ENCODE assay signal across 1 cellular context in genomic region chr1:172532700-172533510, GRCh38.
TF ChIP-seq lines count a peak whose summit lies in the region.

Gene SUCO (plus strand): TSS chr1:172533150. CDS start chr1:172533436, 286 bp downstream.

TF ChIP-seq in K562, 482 proteins besides CTCF, POLR2A, EP300 and RAD21 (continued from another document and continues in another):
- TF ChIP-seq CTCFL (IDR thresholded peaks at IDR 0.05; ENCODE audit: borderline replicate concordance, insufficient read depth, low read depth, low read length, poor library complexity, severe bottlenecking) (peak; percentile 53), HCFC1 (IDR thresholded peaks at IDR 0.05; ENCODE audit: low read depth, low read length) (peak; percentile 94), CEBPZ (IDR thresholded peaks at IDR 0.05; ENCODE audit: borderline replicate concordance, low read depth, low read length) (no peak), POU5F1 (IDR thresholded peaks at IDR 0.05; ENCODE audit: borderline replicate concordance, low read depth, low read length, partially characterized antibody) (peak; percentile 63), LARP7 (IDR thresholded peaks at IDR 0.05) (no peak), NCOA4 (IDR thresholded peaks at IDR 0.05; ENCODE audit: partially characterized antibody) (no peak), POLR2AphosphoS5 (IDR thresholded peaks at IDR 0.05; ENCODE audit: control insufficient read depth, insufficient read depth, low read depth, low read length) (peak; percentile 74; the same call in 1 of the 2 replicates), ZNF3 (CRISPR knock-in tag; IDR thresholded peaks at IDR 0.05) (no peak), RBM15 (IDR thresholded peaks at IDR 0.05; ENCODE audit: insufficient read depth, low read length) (no peak), ZNF143 (CRISPR knock-in tag; IDR thresholded peaks at IDR 0.05) (peak; percentile 96), ELF1 (tag; IDR thresholded peaks at IDR 0.05) (no peak; the same call in none of the 2 replicates), ZBTB7A (IDR thresholded peaks at IDR 0.05; ENCODE audit: borderline replicate concordance, control insufficient read depth, low read depth, low read length) (0 out of 2 replicates have a peak, but pooled peaks have one; percentile 17), SOX6 (IDR thresholded peaks at IDR 0.05) (0 out of 2 replicates have a peak, but pooled peaks have one; percentile 25), ZBTB8A (IDR thresholded peaks at IDR 0.05; ENCODE audit: partially characterized antibody) (no peak), TAF15 (IDR thresholded peaks at IDR 0.05; ENCODE audit: low read depth, low read length) (no peak), HDAC2 (IDR thresholded peaks at IDR 0.05) (peak; percentile 52; the same call in 1 of the 2 replicates), PTBP1 (IDR thresholded peaks at IDR 0.05; ENCODE audit: low read depth, low read length) (no peak), HOXB6 (CRISPR knock-in tag; IDR thresholded peaks at IDR 0.05; ENCODE audit: borderline replicate concordance) (no peak), HDAC6 (IDR thresholded peaks at IDR 0.05; ENCODE audit: low read depth, low read length) (0 out of 2 replicates have a peak, but pooled peaks have one; percentile 66), ZNF232 (CRISPR knock-in tag; IDR thresholded peaks at IDR 0.05) (no peak), ZNF274 (IDR thresholded peaks at IDR 0.05; ENCODE audit: borderline replicate concordance, low read depth, low read length) (no peak), SMARCB1 (IDR thresholded peaks at IDR 0.05; ENCODE audit: insufficient read length, low read depth) (no peak)
- TF ChIP-seq, protein P1, sequence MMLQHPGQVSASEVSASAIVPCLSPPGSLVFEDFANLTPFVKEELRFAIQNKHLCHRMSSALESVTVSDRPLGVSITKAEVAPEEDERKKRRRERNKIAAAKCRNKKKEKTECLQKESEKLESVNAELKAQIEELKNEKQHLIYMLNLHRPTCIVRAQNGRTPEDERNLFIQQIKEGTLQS (IDR thresholded peaks at IDR 0.05) = no peak
- TF ChIP-seq, protein P1 (CRISPR knock-in tag; conservative IDR thresholded peaks at IDR 0.05) = no peak
- TF ChIP-seq, protein P2, sequence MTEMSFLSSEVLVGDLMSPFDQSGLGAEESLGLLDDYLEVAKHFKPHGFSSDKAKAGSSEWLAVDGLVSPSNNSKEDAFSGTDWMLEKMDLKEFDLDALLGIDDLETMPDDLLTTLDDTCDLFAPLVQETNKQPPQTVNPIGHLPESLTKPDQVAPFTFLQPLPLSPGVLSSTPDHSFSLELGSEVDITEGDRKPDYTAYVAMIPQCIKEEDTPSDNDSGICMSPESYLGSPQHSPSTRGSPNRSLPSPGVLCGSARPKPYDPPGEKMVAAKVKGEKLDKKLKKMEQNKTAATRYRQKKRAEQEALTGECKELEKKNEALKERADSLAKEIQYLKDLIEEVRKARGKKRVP (CRISPR knock-in tag; IDR thresholded peaks at IDR 0.05) = peak; percentile 53
- TF ChIP-seq, protein P3, sequence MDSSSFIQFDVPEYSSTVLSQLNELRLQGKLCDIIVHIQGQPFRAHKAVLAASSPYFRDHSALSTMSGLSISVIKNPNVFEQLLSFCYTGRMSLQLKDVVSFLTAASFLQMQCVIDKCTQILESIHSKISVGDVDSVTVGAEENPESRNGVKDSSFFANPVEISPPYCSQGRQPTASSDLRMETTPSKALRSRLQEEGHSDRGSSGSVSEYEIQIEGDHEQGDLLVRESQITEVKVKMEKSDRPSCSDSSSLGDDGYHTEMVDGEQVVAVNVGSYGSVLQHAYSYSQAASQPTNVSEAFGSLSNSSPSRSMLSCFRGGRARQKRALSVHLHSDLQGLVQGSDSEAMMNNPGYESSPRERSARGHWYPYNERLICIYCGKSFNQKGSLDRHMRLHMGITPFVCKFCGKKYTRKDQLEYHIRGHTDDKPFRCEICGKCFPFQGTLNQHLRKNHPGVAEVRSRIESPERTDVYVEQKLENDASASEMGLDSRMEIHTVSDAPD (CRISPR knock-in tag; IDR thresholded peaks at IDR 0.05) = no peak
- TF ChIP-seq, protein P4, sequence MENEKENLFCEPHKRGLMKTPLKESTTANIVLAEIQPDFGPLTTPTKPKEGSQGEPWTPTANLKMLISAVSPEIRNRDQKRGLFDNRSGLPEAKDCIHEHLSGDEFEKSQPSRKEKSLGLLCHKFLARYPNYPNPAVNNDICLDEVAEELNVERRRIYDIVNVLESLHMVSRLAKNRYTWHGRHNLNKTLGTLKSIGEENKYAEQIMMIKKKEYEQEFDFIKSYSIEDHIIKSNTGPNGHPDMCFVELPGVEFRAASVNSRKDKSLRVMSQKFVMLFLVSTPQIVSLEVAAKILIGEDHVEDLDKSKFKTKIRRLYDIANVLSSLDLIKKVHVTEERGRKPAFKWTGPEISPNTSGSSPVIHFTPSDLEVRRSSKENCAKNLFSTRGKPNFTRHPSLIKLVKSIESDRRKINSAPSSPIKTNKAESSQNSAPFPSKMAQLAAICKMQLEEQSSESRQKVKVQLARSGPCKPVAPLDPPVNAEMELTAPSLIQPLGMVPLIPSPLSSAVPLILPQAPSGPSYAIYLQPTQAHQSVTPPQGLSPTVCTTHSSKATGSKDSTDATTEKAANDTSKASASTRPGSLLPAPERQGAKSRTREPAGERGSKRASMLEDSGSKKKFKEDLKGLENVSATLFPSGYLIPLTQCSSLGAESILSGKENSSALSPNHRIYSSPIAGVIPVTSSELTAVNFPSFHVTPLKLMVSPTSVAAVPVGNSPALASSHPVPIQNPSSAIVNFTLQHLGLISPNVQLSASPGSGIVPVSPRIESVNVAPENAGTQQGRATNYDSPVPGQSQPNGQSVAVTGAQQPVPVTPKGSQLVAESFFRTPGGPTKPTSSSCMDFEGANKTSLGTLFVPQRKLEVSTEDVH (IDR thresholded peaks at IDR 0.05; ENCODE audit: low read depth, partially characterized antibody) = no peak
- TF ChIP-seq, protein P5, sequence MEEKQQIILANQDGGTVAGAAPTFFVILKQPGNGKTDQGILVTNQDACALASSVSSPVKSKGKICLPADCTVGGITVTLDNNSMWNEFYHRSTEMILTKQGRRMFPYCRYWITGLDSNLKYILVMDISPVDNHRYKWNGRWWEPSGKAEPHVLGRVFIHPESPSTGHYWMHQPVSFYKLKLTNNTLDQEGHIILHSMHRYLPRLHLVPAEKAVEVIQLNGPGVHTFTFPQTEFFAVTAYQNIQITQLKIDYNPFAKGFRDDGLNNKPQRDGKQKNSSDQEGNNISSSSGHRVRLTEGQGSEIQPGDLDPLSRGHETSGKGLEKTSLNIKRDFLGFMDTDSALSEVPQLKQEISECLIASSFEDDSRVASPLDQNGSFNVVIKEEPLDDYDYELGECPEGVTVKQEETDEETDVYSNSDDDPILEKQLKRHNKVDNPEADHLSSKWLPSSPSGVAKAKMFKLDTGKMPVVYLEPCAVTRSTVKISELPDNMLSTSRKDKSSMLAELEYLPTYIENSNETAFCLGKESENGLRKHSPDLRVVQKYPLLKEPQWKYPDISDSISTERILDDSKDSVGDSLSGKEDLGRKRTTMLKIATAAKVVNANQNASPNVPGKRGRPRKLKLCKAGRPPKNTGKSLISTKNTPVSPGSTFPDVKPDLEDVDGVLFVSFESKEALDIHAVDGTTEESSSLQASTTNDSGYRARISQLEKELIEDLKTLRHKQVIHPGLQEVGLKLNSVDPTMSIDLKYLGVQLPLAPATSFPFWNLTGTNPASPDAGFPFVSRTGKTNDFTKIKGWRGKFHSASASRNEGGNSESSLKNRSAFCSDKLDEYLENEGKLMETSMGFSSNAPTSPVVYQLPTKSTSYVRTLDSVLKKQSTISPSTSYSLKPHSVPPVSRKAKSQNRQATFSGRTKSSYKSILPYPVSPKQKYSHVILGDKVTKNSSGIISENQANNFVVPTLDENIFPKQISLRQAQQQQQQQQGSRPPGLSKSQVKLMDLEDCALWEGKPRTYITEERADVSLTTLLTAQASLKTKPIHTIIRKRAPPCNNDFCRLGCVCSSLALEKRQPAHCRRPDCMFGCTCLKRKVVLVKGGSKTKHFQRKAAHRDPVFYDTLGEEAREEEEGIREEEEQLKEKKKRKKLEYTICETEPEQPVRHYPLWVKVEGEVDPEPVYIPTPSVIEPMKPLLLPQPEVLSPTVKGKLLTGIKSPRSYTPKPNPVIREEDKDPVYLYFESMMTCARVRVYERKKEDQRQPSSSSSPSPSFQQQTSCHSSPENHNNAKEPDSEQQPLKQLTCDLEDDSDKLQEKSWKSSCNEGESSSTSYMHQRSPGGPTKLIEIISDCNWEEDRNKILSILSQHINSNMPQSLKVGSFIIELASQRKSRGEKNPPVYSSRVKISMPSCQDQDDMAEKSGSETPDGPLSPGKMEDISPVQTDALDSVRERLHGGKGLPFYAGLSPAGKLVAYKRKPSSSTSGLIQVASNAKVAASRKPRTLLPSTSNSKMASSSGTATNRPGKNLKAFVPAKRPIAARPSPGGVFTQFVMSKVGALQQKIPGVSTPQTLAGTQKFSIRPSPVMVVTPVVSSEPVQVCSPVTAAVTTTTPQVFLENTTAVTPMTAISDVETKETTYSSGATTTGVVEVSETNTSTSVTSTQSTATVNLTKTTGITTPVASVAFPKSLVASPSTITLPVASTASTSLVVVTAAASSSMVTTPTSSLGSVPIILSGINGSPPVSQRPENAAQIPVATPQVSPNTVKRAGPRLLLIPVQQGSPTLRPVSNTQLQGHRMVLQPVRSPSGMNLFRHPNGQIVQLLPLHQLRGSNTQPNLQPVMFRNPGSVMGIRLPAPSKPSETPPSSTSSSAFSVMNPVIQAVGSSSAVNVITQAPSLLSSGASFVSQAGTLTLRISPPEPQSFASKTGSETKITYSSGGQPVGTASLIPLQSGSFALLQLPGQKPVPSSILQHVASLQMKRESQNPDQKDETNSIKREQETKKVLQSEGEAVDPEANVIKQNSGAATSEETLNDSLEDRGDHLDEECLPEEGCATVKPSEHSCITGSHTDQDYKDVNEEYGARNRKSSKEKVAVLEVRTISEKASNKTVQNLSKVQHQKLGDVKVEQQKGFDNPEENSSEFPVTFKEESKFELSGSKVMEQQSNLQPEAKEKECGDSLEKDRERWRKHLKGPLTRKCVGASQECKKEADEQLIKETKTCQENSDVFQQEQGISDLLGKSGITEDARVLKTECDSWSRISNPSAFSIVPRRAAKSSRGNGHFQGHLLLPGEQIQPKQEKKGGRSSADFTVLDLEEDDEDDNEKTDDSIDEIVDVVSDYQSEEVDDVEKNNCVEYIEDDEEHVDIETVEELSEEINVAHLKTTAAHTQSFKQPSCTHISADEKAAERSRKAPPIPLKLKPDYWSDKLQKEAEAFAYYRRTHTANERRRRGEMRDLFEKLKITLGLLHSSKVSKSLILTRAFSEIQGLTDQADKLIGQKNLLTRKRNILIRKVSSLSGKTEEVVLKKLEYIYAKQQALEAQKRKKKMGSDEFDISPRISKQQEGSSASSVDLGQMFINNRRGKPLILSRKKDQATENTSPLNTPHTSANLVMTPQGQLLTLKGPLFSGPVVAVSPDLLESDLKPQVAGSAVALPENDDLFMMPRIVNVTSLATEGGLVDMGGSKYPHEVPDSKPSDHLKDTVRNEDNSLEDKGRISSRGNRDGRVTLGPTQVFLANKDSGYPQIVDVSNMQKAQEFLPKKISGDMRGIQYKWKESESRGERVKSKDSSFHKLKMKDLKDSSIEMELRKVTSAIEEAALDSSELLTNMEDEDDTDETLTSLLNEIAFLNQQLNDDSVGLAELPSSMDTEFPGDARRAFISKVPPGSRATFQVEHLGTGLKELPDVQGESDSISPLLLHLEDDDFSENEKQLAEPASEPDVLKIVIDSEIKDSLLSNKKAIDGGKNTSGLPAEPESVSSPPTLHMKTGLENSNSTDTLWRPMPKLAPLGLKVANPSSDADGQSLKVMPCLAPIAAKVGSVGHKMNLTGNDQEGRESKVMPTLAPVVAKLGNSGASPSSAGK (IDR thresholded peaks at IDR 0.05) = no peak
- TF ChIP-seq, protein P6, sequence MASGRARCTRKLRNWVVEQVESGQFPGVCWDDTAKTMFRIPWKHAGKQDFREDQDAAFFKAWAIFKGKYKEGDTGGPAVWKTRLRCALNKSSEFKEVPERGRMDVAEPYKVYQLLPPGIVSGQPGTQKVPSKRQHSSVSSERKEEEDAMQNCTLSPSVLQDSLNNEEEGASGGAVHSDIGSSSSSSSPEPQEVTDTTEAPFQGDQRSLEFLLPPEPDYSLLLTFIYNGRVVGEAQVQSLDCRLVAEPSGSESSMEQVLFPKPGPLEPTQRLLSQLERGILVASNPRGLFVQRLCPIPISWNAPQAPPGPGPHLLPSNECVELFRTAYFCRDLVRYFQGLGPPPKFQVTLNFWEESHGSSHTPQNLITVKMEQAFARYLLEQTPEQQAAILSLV (tag; IDR thresholded peaks at IDR 0.05) = no peak
